8 cellular contexts compared by ENCODE assay signal in the genomic region with DNA sequence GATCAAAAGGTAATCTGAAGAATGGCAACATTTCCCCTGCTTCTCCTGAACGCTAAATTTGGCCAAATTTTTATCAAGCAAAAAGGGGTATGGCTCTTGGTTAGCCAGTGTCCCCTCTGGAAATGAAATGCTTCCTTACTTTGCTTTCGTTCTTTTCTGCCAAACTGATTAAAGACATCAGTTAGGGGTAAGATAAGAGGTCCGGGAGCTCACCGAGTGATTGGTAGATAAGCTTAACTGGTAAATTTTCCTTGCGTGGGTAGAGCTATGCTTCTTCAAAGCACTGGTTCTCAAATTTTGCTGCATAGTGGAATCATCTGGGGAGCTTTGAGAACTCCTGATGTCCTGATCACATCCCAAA.
DNase-seq lines count a peak whose midpoint lies in the region; ATAC-seq and TF ChIP-seq lines count a peak whose summit lies in the region.

No MANE protein-coding gene starts in this region.

- TF ChIP-seq POLR2A in IMR-90 (IDR thresholded peaks at IDR 0.05; ENCODE audit: low read depth, low read length), result no peak

- H2BK5ac ChIP-seq in IMR-90 (ENCODE audit: low read depth, low read length, poor library complexity, severe bottlenecking), result no peak overlapping the region

- no peaks in the 10 kb centered on the region; the same call in 1 of the 2 replicates for H4K20me1 ChIP-seq in IMR-90 (ENCODE audit: insufficient read depth, low read length)

- intact Hi-C loops in IMR-90 (cut with micrococcal nuclease), result loop anchor here (2.0 to 10.0 kb wide), 4 partner anchors 64 to 384 kb away; a partner anchor contains a TSS

- H3K9ac ChIP-seq in IMR-90 (ENCODE audit: low read depth, low read length) (0 out of 2 replicates have a peak overlapping the region, but pooled peaks have one; percentile 7), mucosa of rectum (ENCODE audit: low read depth in 1 of 2, low read length in 2 of 2) (peak overlapping the region; percentile 80 to 88)

- H4K91ac ChIP-seq in IMR-90 (ENCODE audit: insufficient read depth, low read depth, low read length), result no peak overlapping the region

- H2AFZ ChIP-seq in ACC112 (ENCODE audit: low read length, unreplicated experiment) (peak overlapping the region; percentile 53), IMR-90 (replicated peaks; ENCODE audit: low read length, poor library complexity) (peak overlapping the region; percentile 93)

- H3K14ac ChIP-seq in IMR-90 (replicated peaks; ENCODE audit: low read depth, low read length), result peak overlapping the region; percentile 49

- no CpG with 5 or more reads among the region's 5 CpGs for WGBS in IMR-90 (ENCODE audit: extremely low coverage in 2 of 2, insufficient read length in 1 of 2), 2 experiments

- in situ Hi-C loops in IMR-90 (cut with MboI; ENCODE audit: low sequenced_read_pairs), result no loop called here

- TF ChIP-seq RAD21 in IMR-90 (IDR thresholded peaks at IDR 0.05; ENCODE audit: low read length), result no peak

- BruUV-seq in IMR-90 (replicated peaks; lab: Mats Ljungman, UMichigan), result no TSS peak

- no peaks in the 10 kb centered on the region for H3K79me2 ChIP-seq in ACC112 (ENCODE audit: control insufficient read depth, insufficient read depth, low read length, unreplicated experiment)

- H3K36me3 ChIP-seq in ACC112 (ENCODE audit: insufficient read depth, low read length), result no peaks in the 10 kb centered on the region
- no peaks in the 10 kb centered on the region for H3K36me3 ChIP-seq in IMR-90 (ENCODE audit: control insufficient read depth, insufficient read depth, low read length)
- no peaks in the 10 kb centered on the region for H3K36me3 ChIP-seq in mucosa of rectum (ENCODE audit: control insufficient read depth in 2 of 2, insufficient read depth in 2 of 2, low read length in 2 of 2)

- H3K4ac ChIP-seq in IMR-90 (ENCODE audit: low read depth, low read length), result no peak overlapping the region

- peaks cover 6% of the 10 kb centered on the region for H3K4me1 ChIP-seq in ACC112 (ENCODE audit: control insufficient read depth, insufficient read depth, low read length, unreplicated experiment)
- H3K4me1 ChIP-seq in IMR-90 (ENCODE audit: control insufficient read depth, insufficient read depth, low read length), result no peaks in the 10 kb centered on the region
- H3K4me1 ChIP-seq in mucosa of rectum (ENCODE audit: control insufficient read depth in 2 of 2, insufficient read depth in 2 of 2, low read length in 2 of 2), result peaks cover 3 to 29% of the 10 kb centered on the region in 2 donors

- peak overlapping the region; percentile 88 for H3K4me2 ChIP-seq in IMR-90 (ENCODE audit: low read depth, low read length)

- H3K79me1 ChIP-seq in IMR-90 (ENCODE audit: low read depth in 1 of 2, low read length in 2 of 2), result no peaks in the 10 kb centered on the region

- H4K5ac ChIP-seq in IMR-90 (ENCODE audit: low read depth, low read length), result no peak overlapping the region

- no peak overlapping the region for H3K56ac ChIP-seq in IMR-90 (ENCODE audit: extremely low read depth, insufficient read depth, low read length)

- DNase-seq in IMR-90 (no peak), caudate nucleus (lab: John Stamatoyannopoulos, UW) (peak in 1 of 61 donors; percentile 45), A172 (ENCODE audit: low spot score) (no peak)

- no peaks in the 10 kb centered on the region for H3K9me1 ChIP-seq in IMR-90 (ENCODE audit: insufficient read depth, low read length)

- H2BK20ac ChIP-seq in IMR-90 (ENCODE audit: low read depth, low read length), result 0 out of 2 replicates have a peak overlapping the region, but pooled peaks have one; percentile 1

- H4K8ac ChIP-seq in IMR-90 (ENCODE audit: low read depth in 2 of 2, low read length in 2 of 2), result no peak overlapping the region

- H3K27me3 ChIP-seq in ACC112 (ENCODE audit: insufficient read depth, low read length) (peaks cover 27% of the 10 kb centered on the region), IMR-90 (ENCODE audit: control insufficient read depth, insufficient read depth, low read length) (peaks cover 20% of the 10 kb centered on the region), mucosa of rectum (ENCODE audit: control insufficient read depth in 2 of 2, insufficient read depth in 2 of 2, low read length in 2 of 2) (no peaks in the 10 kb centered on the region)

- no peak overlapping the region; the same call in 2 of the 3 replicates for H2BK15ac ChIP-seq in IMR-90 (ENCODE audit: low read depth, low read length)

- peak overlapping the region; percentile 80 for H3K4me3 ChIP-seq in ACC112 (ENCODE audit: low read depth, low read length)
- H3K4me3 ChIP-seq in IMR-90 (ENCODE audit: insufficient read depth, low read depth, low read length), result peak overlapping the region; percentile 73
- H3K4me3 ChIP-seq in mucosa of rectum (ENCODE audit: low read length in 2 of 2), result peak overlapping the region; percentile 79 to 94

- POLR2A ChIA-PET in IMR-90 (lab: Charles Lee; ENCODE audit: unreplicated experiment), result no interaction called here

- no peak overlapping the region for H2AK5ac ChIP-seq in IMR-90 (ENCODE audit: low read depth, low read length)

- H3K27ac ChIP-seq in ACC112 (ENCODE audit: low read depth, low read length) (peak overlapping the region; percentile 74), IMR-90 (ENCODE audit: insufficient read depth, low read length) (no peak overlapping the region), caudate nucleus (ENCODE audit: low read depth, low read length) (peak overlapping the region; percentile 89), mucosa of rectum (ENCODE audit: low read depth in 2 of 2, low read length in 2 of 2) (peak overlapping the region; percentile 68 to 81)

- peak overlapping the region; percentile 39 for H3K23ac ChIP-seq in IMR-90 (ENCODE audit: low read depth, low read length)

- TF ChIP-seq CTCF in IMR-90 (conservative IDR thresholded peaks at IDR 0.05; ENCODE audit: low read depth, low read length), result no peak

- no peaks in the 10 kb centered on the region for H3K9me3 ChIP-seq in IMR-90 (ENCODE audit: control insufficient read depth, insufficient read depth, low read length)
- H3K9me3 ChIP-seq in mucosa of rectum (ENCODE audit: control insufficient read depth in 2 of 2, low read length in 2 of 2), result no peaks in the 10 kb centered on the region

- CTCF ChIA-PET in IMR-90 (lab: Yijun Ruan, JAX), result no interaction called here

- no peak overlapping the region for H3K18ac ChIP-seq in IMR-90 (ENCODE audit: low read depth, low read length)

- dilution Hi-C loops in IMR-90 (cut with HindIII; ENCODE audit: low sequenced_read_pairs, unreplicated experiment), result no loop called here

- no peak overlapping the region for H2AK9ac ChIP-seq in IMR-90 (replicated peaks; ENCODE audit: low read depth, low read length, poor library complexity)

- H2BK120ac ChIP-seq in IMR-90 (ENCODE audit: low read depth, low read length), result 0 out of 2 replicates have a peak overlapping the region, but pooled peaks have one; percentile 12

- peak; percentile 3 for ATAC-seq in IMR-90 (ENCODE audit: low read depth)
- ATAC-seq in HG02884 (IDR thresholded peaks at IDR 0.05; ENCODE audit: unreplicated experiment), result no peak
- ATAC-seq in GM19395 (IDR thresholded peaks at IDR 0.05; ENCODE audit: unreplicated experiment), result no peak
- ATAC-seq in GM21825 (IDR thresholded peaks at IDR 0.05; ENCODE audit: unreplicated experiment), result no peak

TF ChIP-seq in IMR-90, 13 proteins besides CTCF, POLR2A, EP300 and RAD21:
- TF ChIP-seq RFX5 (IDR thresholded peaks at IDR 0.05; ENCODE audit: low read depth, low read length), result no peak
- TF ChIP-seq, protein P1, sequence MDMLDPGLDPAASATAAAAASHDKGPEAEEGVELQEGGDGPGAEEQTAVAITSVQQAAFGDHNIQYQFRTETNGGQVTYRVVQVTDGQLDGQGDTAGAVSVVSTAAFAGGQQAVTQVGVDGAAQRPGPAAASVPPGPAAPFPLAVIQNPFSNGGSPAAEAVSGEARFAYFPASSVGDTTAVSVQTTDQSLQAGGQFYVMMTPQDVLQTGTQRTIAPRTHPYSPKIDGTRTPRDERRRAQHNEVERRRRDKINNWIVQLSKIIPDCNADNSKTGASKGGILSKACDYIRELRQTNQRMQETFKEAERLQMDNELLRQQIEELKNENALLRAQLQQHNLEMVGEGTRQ (IDR thresholded peaks at IDR 0.05; ENCODE audit: low read depth, low read length), result no peak
- TF ChIP-seq FOS (IDR thresholded peaks at IDR 0.05; ENCODE audit: low read depth, low read length), result no peak
- TF ChIP-seq SMC3 (IDR thresholded peaks at IDR 0.05; ENCODE audit: low read depth, low read length), result no peak
- TF ChIP-seq, protein P2, sequence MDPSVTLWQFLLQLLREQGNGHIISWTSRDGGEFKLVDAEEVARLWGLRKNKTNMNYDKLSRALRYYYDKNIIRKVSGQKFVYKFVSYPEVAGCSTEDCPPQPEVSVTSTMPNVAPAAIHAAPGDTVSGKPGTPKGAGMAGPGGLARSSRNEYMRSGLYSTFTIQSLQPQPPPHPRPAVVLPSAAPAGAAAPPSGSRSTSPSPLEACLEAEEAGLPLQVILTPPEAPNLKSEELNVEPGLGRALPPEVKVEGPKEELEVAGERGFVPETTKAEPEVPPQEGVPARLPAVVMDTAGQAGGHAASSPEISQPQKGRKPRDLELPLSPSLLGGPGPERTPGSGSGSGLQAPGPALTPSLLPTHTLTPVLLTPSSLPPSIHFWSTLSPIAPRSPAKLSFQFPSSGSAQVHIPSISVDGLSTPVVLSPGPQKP (IDR thresholded peaks at IDR 0.05; ENCODE audit: borderline replicate concordance, low read depth, low read length), result no peak
- TF ChIP-seq MAZ (IDR thresholded peaks at IDR 0.05; ENCODE audit: borderline replicate concordance, low read depth, low read length), result no peak
- TF ChIP-seq MXI1 (IDR thresholded peaks at IDR 0.05; ENCODE audit: borderline replicate concordance, low read depth, low read length), result no peak
- TF ChIP-seq RCOR1 (IDR thresholded peaks at IDR 0.05; ENCODE audit: insufficient replicate concordance, low read length), result no peak
- no peak for TF ChIP-seq CHD1 (IDR thresholded peaks at IDR 0.05; ENCODE audit: low read depth, low read length)
- no peak for TF ChIP-seq NFE2L2 (IDR thresholded peaks at IDR 0.05; ENCODE audit: low read depth, low read length)
- no peak for TF ChIP-seq MAFK (IDR thresholded peaks at IDR 0.05; ENCODE audit: low read depth, low read length)
- TF ChIP-seq BHLHE40 (IDR thresholded peaks at IDR 0.05; ENCODE audit: low read depth, low read length), result no peak
